ENCODE assay signal across 11 cellular contexts in the genomic region with DNA sequence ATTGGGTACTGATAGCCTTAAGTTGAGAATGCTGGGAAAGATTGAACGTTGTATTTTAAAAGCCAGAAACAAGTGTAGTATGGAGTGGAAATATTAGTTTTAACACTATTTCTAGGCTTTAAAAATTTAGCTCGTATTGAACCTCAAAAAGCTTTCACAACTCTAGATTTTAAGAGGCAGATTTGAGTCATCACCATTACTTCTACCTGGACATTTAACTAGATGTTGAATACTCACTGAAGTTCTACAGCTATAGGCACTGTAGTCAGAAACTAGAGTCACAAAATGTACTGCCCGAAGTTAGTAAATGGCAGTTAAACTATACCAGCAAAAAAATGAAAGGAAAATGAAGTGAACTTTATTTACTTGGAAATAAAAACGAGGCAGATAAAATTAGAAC.
DNase-seq lines count a peak whose midpoint lies in the region; ATAC-seq, FAIRE-seq and TF ChIP-seq lines count a peak whose summit lies in the region.
"Had no signal": no experiment of that assay in that cellular context is flagged by ENCODE, and none has a peak within 500 bp of the region (broad histone marks: within the 10 kb centered on the region; RNA-seq: fewer than 3 reads in every experiment).

No MANE protein-coding gene starts in this region.

- no peak overlapping the region for H3K9ac ChIP-seq in K562 (ENCODE audit: insufficient read depth in 1 of 2, low read depth in 2 of 2, low read length in 2 of 2)

- H3K27me3 Mint-ChIP-seq in osteocyte (ENCODE audit: unreplicated experiment): no peaks in the 10 kb centered on the region

- no peak overlapping the region for H3K27ac ChIP-seq in K562 (ENCODE audit: extremely low read depth, low read depth, low read length)
- no peak overlapping the region for H3K27ac ChIP-seq in effector memory CD4-positive, alpha-beta T cell (ENCODE audit: insufficient read depth, low read length, poor library complexity, severe bottlenecking)
- H3K27ac ChIP-seq: RWPE1 had no signal

- WGBS in K562 (ENCODE audit: insufficient coverage, low coverage, missing lambda C conversion rate): 49% methylated on average over 4 of the region's 4 CpGs

- no peaks in the 10 kb centered on the region for H3K36me3 ChIP-seq in K562 (ENCODE audit: control insufficient read depth, insufficient read depth, low read length)
- no peaks in the 10 kb centered on the region for H3K36me3 ChIP-seq in effector memory CD4-positive, alpha-beta T cell (ENCODE audit: control insufficient read depth, insufficient read depth, low read length)

- H3K4me1 ChIP-seq in K562 (replicated peaks in 1 of 2; ENCODE audit: control insufficient read depth in 2 of 2, insufficient read depth in 2 of 2, low read length in 2 of 2): peaks cover 4 to 5% of the 10 kb centered on the region in 2 experiments; a peak in 4 of 5 replicates
- no peaks in the 10 kb centered on the region for H3K4me1 ChIP-seq in effector memory CD4-positive, alpha-beta T cell (ENCODE audit: control insufficient read depth, insufficient read depth, low read length, poor library complexity, severe bottlenecking)

- no peaks in the 10 kb centered on the region; the same call in 1 of the 2 replicates for H4K20me1 ChIP-seq in K562 (replicated peaks; ENCODE audit: control insufficient read depth, insufficient read depth, low read length)

- no peak for TF ChIP-seq CTCF in K562 (IDR thresholded peaks at IDR 0.05 in 2 of 3, conservative IDR thresholded peaks at IDR 0.05 in 1 of 3; ENCODE audit: insufficient read depth in 2 of 3, low read depth in 1 of 3, low read length in 3 of 3)
- TF ChIP-seq CTCF in osteocyte (IDR thresholded peaks at IDR 0.05): no peak

- no peaks in the 10 kb centered on the region for H3K9me1 ChIP-seq in K562 (ENCODE audit: control insufficient read depth, insufficient read depth, low read length)

- H3K27ac Mint-ChIP-seq in osteocyte (ENCODE audit: unreplicated experiment): no peak overlapping the region

- H3K4me1 Mint-ChIP-seq in osteocyte (ENCODE audit: unreplicated experiment): peaks cover 43% of the 10 kb centered on the region

- no peak for TF ChIP-seq POLR2A in K562 (conservative IDR thresholded peaks at IDR 0.05)

- H3K36me3 Mint-ChIP-seq in osteocyte (ENCODE audit: unreplicated experiment): peaks cover 6% of the 10 kb centered on the region

- H3K9me3 Mint-ChIP-seq in osteocyte (ENCODE audit: unreplicated experiment): peaks cover 6% of the 10 kb centered on the region
- H3K9me3 Mint-ChIP-seq: activated T-cell treated with anti-CD3 and anti-CD28 coated beads, Interleukin-2, amount 50 U/mL, for 4 hours had no signal

- H3K4me3 ChIP-seq in K562: no peak overlapping the region
- H3K4me3 ChIP-seq in effector memory CD4-positive, alpha-beta T cell (ENCODE audit: insufficient read depth, low read depth, low read length, poor library complexity, severe bottlenecking): no peak overlapping the region

- in situ Hi-C loops in K562 (cut with MboI): no loop called here

- no peak overlapping the region for H2AFZ ChIP-seq in K562 (ENCODE audit: low read depth, low read length)

- no peak for TF ChIP-seq RAD21 in K562 (CRISPR knock-in tag; conservative IDR thresholded peaks at IDR 0.05 in 1 of 2, IDR thresholded peaks at IDR 0.05 in 1 of 2)

- no TSS peak for BruUV-seq in K562 (replicated peaks; lab: Mats Ljungman, UMichigan)

- no peaks in the 10 kb centered on the region for H3K27me3 ChIP-seq in K562 (ENCODE audit: control insufficient read depth in 2 of 2, insufficient read depth in 2 of 2, low read length in 2 of 2)
- no peaks in the 10 kb centered on the region for H3K27me3 ChIP-seq in effector memory CD4-positive, alpha-beta T cell (replicated peaks; ENCODE audit: control insufficient read depth, insufficient read depth, low read length, poor library complexity, severe bottlenecking)

- POLR2A ChIA-PET in K562 (lab: Yijun Ruan, JAX): no interaction called here

- no peaks in the 10 kb centered on the region for H3K9me3 ChIP-seq in K562 (replicated peaks; ENCODE audit: control insufficient read depth, insufficient read depth, low read depth, low read length)
- H3K9me3 ChIP-seq in effector memory CD4-positive, alpha-beta T cell (ENCODE audit: control insufficient read depth, low read length): no peaks in the 10 kb centered on the region

- 0 out of 3 replicates have a peak, but pooled peaks cover 2% of the 10 kb centered on the region for H3K79me2 ChIP-seq in K562 (ENCODE audit: control insufficient read depth, insufficient read depth, low read length)

- DNase-seq in K562 (ENCODE audit: extremely low read depth in 1 of 4, low spot score in 3 of 4) (no peak), osteocyte (ENCODE audit: extremely low spot score, unreplicated experiment) (no peak), NCI-H187 (lab: John Stamatoyannopoulos, UW) (no peak)
- no peak for DNase-seq in effector memory CD4-positive, alpha-beta T cell
- DNase-seq: activated T-cell treated with anti-CD3 and anti-CD28 coated beads, Interleukin-2, amount 50 U/mL, for 4 hours; stimulated activated CD4-positive, alpha-beta T cell treated with anti-CD3 and anti-CD28 coated beads, Interleukin-4, amount 100 ng/mL, for 1 hour had no signal

- no peak overlapping the region for H3K4me3 Mint-ChIP-seq in osteocyte (ENCODE audit: unreplicated experiment)

- intact Hi-C loops in K562 (cut with micrococcal nuclease): no loop called here

- CTCF ChIA-PET in K562 (lab: Yijun Ruan, JAX; ENCODE audit: low intra/inter-chr PET ratio): no interaction called here

- ATAC-seq in GM18517 (IDR thresholded peaks at IDR 0.05; ENCODE audit: unreplicated experiment) (peak; percentile 72), GM21367 (IDR thresholded peaks at IDR 0.05; ENCODE audit: unreplicated experiment) (peak; percentile 72), HG03103 (IDR thresholded peaks at IDR 0.05; ENCODE audit: low read depth, unreplicated experiment) (peak; percentile 60), K562 (no peak), esophagus mucosa (no peak)

- no peak overlapping the region for H3K4me2 ChIP-seq in K562 (ENCODE audit: insufficient read depth, low read length)

- no peak for TF ChIP-seq EP300 in K562 (IDR thresholded peaks at IDR 0.05; ENCODE audit: low read length)

- FAIRE-seq in K562 (lab: Jason Lieb, UNC): no peak

TF ChIP-seq in K562, 482 proteins besides CTCF, POLR2A, EP300 and RAD21:
- TF ChIP-seq NCOR1 (IDR thresholded peaks at IDR 0.05): no peak
- no peak for TF ChIP-seq ZFP1 (CRISPR knock-in tag; IDR thresholded peaks at IDR 0.05)
- TF ChIP-seq, protein P1, sequence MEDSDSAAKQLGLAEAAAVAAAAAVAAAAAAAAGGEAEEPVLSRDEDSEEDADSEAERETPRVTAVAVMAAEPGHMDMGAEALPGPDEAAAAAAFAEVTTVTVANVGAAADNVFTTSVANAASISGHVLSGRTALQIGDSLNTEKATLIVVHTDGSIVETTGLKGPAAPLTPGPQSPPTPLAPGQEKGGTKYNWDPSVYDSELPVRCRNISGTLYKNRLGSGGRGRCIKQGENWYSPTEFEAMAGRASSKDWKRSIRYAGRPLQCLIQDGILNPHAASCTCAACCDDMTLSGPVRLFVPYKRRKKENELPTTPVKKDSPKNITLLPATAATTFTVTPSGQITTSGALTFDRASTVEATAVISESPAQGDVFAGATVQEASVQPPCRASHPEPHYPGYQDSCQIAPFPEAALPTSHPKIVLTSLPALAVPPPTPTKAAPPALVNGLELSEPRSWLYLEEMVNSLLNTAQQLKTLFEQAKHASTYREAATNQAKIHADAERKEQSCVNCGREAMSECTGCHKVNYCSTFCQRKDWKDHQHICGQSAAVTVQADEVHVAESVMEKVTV (CRISPR knock-in tag; IDR thresholded peaks at IDR 0.05): 0 out of 2 replicates have a peak, but pooled peaks have one; percentile 9

Comparison
In these comparisons a context has a peak if more than half of its experiments do, and no peak if none do; other contexts are left out.
1. ATAC-seq: peak in GM18517 (single experiment), GM21367 (single experiment) and HG03103 (single experiment); none in K562 (single experiment) and esophagus mucosa (single experiment).